In the genomic region with DNA sequence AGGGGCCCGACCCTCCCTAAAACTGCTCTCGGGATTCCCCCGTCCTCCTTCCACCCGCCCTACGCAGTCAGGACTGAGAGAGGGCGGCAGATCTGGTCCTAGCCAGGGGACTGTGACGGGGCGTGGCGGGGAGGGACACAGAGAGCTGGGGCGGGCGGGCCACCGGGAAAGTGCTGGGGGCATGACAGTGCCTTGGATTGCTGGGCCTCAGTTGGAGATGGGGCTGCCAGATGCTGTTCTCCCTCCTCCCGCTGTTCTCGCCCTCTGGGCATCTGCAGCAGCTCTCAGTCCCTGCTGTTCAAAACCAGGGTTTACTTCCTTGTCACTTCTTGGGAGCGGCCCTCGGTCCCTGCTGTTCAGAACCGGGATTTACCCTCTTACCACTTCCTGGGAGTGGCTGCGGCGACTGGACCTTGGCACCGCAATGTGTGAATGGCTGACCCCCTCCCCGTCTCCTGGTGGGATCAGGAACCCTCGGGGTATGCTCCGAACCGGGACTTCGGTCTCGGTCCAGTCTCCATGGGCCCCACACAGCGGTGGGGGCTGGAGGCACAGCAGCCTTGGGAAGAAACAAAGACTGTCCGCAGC, we compare ENCODE assay signal across 8 cellular contexts. TPM values are rescaled to one million over a fixed set of nuclear protein-coding genes. Genes with fewer than 3 reads are reported as not detected.
DNase-seq lines count a peak whose midpoint lies in the region; ATAC-seq lines count a peak whose summit lies in the region.

No MANE protein-coding gene starts in this region.

- no peaks in the 10 kb centered on the region for H3K9me3 ChIP-seq in right cardiac atrium (ENCODE audit: control insufficient read depth, low read length)

- no peak overlapping the region for H3K27ac Mint-ChIP-seq in activated CD8-positive, alpha-beta T cell treated with anti-CD3 and anti-CD28 coated beads, Interleukin-2, amount 10 ng/mL, durations not matched to agents 7 days and 5 days

- CTCF ChIA-PET in activated CD8-positive, alpha-beta T cell treated with anti-CD3 and anti-CD28 coated beads, Interleukin-2, amount 10 ng/mL, durations not matched to agents 7 days and 5 days (lab: Charles Lee): interaction anchor here (0.6 to 2.7 kb wide), 5 partner anchors 11 to 187 kb away, joined by 3 to 9 read pairs (median 4); no protein-coding TSS in a partner anchor

- POLR2A ChIA-PET in activated CD8-positive, alpha-beta T cell treated with anti-CD3 and anti-CD28 coated beads, Interleukin-2, amount 10 ng/mL, durations not matched to agents 7 days and 5 days (lab: Charles Lee): interaction anchor here (0.9 to 1.5 kb wide), 2 partner anchors 20 to 57 kb away, joined by 4 read pairs; no protein-coding TSS in a partner anchor

- peaks cover 5% of the 10 kb centered on the region for H3K4me1 ChIP-seq in right cardiac atrium (ENCODE audit: control insufficient read depth, insufficient read depth, low read length)

- H3K36me3 Mint-ChIP-seq in activated CD8-positive, alpha-beta T cell treated with anti-CD3 and anti-CD28 coated beads, Interleukin-2, amount 10 ng/mL, durations not matched to agents 7 days and 5 days (ENCODE audit: low read depth): peaks cover 3% of the 10 kb centered on the region

- ATAC-seq in activated CD8-positive, alpha-beta T cell treated with anti-CD3 and anti-CD28 coated beads, Interleukin-2, amount 10 ng/mL, durations not matched to agents 7 days and 5 days: no peak
- ATAC-seq in right cardiac atrium (peak; percentile 48), sciatic nerve (peak; percentile 57), GM21723 (IDR thresholded peaks at IDR 0.05; ENCODE audit: unreplicated experiment) (no peak)

- H3K27me3 Mint-ChIP-seq in activated CD8-positive, alpha-beta T cell treated with anti-CD3 and anti-CD28 coated beads, Interleukin-2, amount 10 ng/mL, durations not matched to agents 7 days and 5 days (ENCODE audit: low read depth): peaks cover 54% of the 10 kb centered on the region

- H3K4me3 ChIP-seq in right cardiac atrium (ENCODE audit: low read length): peak overlapping the region; percentile 57

- no peaks in the 10 kb centered on the region for H3K27me3 ChIP-seq in right cardiac atrium (ENCODE audit: control insufficient read depth, insufficient read depth)

- H3K4me1 Mint-ChIP-seq in activated CD8-positive, alpha-beta T cell treated with anti-CD3 and anti-CD28 coated beads, Interleukin-2, amount 10 ng/mL, durations not matched to agents 7 days and 5 days (ENCODE audit: low read depth): peaks cover 50% of the 10 kb centered on the region

- intact Hi-C loops in right cardiac atrium (cut with DNase I) (loop anchor here in 1 of 4 donors (10.0 kb wide), 1 partner anchor 324 kb away; no protein-coding TSS in a partner anchor), sciatic nerve (cut with DNase I) (no loop called here)

- WGBS in right cardiac atrium: 3% methylated on average over 28 of the region's 28 CpGs

- H3K9me3 Mint-ChIP-seq in activated CD8-positive, alpha-beta T cell treated with anti-CD3 and anti-CD28 coated beads, Interleukin-2, amount 10 ng/mL, durations not matched to agents 7 days and 5 days (ENCODE audit: insufficient read depth): no peaks in the 10 kb centered on the region

- H3K27ac ChIP-seq in right cardiac atrium (ENCODE audit: low read length): peak overlapping the region; percentile 40

- DNase-seq in activated CD8-positive, alpha-beta memory T cell treated with anti-CD3 and anti-CD28 coated beads, Interleukin-2, amount 50 U/mL, for 48 hours: peak; percentile 59
- no peak for DNase-seq in activated CD8-positive, alpha-beta memory T cell treated with anti-CD3 and anti-CD28 coated beads, Interleukin-2, amount 50 U/mL, for 4 hours
- DNase-seq in activated CD8-positive, alpha-beta T cell treated with anti-CD3 and anti-CD28 coated beads, Interleukin-2, amount 10 ng/mL, durations not matched to agents 7 days and 5 days: no peak
- DNase-seq in right cardiac atrium (peak; percentile 71 to 88 (median 87)), sciatic nerve (ENCODE audit: low spot score) (peak; percentile 75), AML-193 (lab: John Stamatoyannopoulos, UW) (no peak), GM19238 (ENCODE audit: insufficient read length, low spot score) (no peak)

- peak overlapping the region; percentile 8 for H3K4me3 Mint-ChIP-seq in activated CD8-positive, alpha-beta T cell treated with anti-CD3 and anti-CD28 coated beads, Interleukin-2, amount 10 ng/mL, durations not matched to agents 7 days and 5 days

RNA-seq across cellular contexts. Expression of gene RPP25, which starts 1.8 kb away (rescaled TPM):
- 1 to 10 TPM; 6.5 to 7.2 TPM for total RNA-seq in activated CD8-positive, alpha-beta T cell treated with anti-CD3 and anti-CD28 coated beads, Interleukin-2, amount 10 ng/mL, durations not matched to agents 7 days and 5 days
- total RNA-seq in right cardiac atrium (1 to 10 TPM; 5.3 to 8.1 (median 6.3) TPM), sciatic nerve (6.0 TPM)
- 3.5 TPM for polyA plus RNA-seq in right cardiac atrium

RNA-seq across cellular contexts. Expression of gene COX5A, which starts 20.5 kb away (rescaled TPM):
- 100 to 1,000 TPM; 305 to 313 TPM for total RNA-seq in activated CD8-positive, alpha-beta T cell treated with anti-CD3 and anti-CD28 coated beads, Interleukin-2, amount 10 ng/mL, durations not matched to agents 7 days and 5 days
- total RNA-seq in right cardiac atrium (100 to 1,000 TPM; 802 to 917 (median 853) TPM), sciatic nerve (66.3 TPM)
- 2,062 TPM for polyA plus RNA-seq in right cardiac atrium

RNA-seq across cellular contexts. Expression of gene SCAMP5, which starts 36.9 kb away (rescaled TPM):
- total RNA-seq in activated CD8-positive, alpha-beta T cell treated with anti-CD3 and anti-CD28 coated beads, Interleukin-2, amount 10 ng/mL, durations not matched to agents 7 days and 5 days: 1 to 10 TPM; 1.1 TPM
- total RNA-seq in right cardiac atrium: 10 to 100 TPM in 1 of 4 donors, 1 to 10 TPM in 3; 4.5 to 10.2 (median 7.4) TPM
- polyA plus RNA-seq in right cardiac atrium: 4.7 TPM
- total RNA-seq in sciatic nerve: 7.6 TPM

RNA-seq across cellular contexts. Expression of gene FAM219B, which starts 51.8 kb away (rescaled TPM):
- 10 to 100 TPM; 61.3 to 72.5 TPM for total RNA-seq in activated CD8-positive, alpha-beta T cell treated with anti-CD3 and anti-CD28 coated beads, Interleukin-2, amount 10 ng/mL, durations not matched to agents 7 days and 5 days
- total RNA-seq in right cardiac atrium (100 to 1,000 TPM; 108 to 128 (median 121) TPM), sciatic nerve (72.9 TPM)
- 44.9 TPM for polyA plus RNA-seq in right cardiac atrium

Comparison
In these comparisons a context has a peak if more than half of its experiments do, and no peak if none do; other contexts are left out.
1. DNase-seq: peak in activated CD8-positive, alpha-beta memory T cell treated with anti-CD3 and anti-CD28 coated beads, Interleukin-2, amount 50 U/mL, for 48 hours (single experiment), right cardiac atrium (3 of 3) and sciatic nerve (single experiment); none in activated CD8-positive, alpha-beta memory T cell treated with anti-CD3 and anti-CD28 coated beads, Interleukin-2, amount 50 U/mL, for 4 hours (single experiment), activated CD8-positive, alpha-beta T cell treated with anti-CD3 and anti-CD28 coated beads, Interleukin-2, amount 10 ng/mL, durations not matched to agents 7 days and 5 days (single experiment), AML-193 (0 of 2) and GM19238 (single experiment).
2. ATAC-seq: peak in right cardiac atrium (2 of 2) and sciatic nerve (single experiment); none in activated CD8-positive, alpha-beta T cell treated with anti-CD3 and anti-CD28 coated beads, Interleukin-2, amount 10 ng/mL, durations not matched to agents 7 days and 5 days (single experiment) and GM21723 (single experiment).